8 cellular contexts compared by ENCODE assay signal in the genomic region with DNA sequence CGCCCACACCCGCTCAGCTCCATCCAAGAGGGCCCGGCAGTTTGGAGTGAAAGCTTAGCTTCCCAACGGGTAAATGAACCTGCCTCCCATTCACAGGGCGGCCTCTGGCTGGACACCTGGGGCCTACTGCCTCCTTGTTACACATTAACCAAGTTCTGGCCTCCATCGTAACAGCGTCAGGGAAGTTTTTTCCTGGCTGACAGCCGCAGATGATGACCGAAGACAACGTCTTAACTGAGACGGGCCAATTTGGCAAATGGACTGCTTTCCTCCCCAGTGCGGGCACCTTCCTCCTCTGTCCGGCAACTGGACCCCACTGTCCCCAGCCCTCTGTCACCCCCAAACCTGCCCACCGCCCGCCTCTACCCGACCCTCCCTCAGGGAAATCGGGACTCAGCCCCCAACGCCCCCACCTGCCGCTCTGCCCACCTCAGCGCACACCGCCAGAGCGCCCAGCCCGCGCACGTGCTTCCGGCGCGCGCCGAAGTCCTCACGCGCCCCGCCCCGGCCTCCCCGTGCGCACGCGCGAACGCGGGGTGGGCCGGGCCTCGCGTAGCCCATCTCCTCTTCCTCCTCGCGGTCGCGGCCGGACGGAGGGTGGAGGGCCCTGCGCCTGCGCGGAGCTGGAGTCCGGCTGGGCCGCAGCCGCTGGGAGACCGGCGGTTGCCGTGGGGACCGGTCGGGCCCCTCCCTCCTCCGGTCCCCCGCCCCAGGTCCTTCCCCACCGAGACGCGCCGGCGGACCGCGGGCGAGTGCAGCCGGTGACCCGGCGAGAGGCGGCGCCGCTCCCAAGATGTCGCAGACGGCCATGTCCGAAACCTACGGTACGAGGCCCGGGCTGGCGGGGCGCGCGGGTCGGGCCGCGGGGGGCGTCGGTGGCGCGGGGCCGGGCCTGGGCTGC. TPM values are rescaled to one million over a fixed set of nuclear protein-coding genes. Genes with fewer than 3 reads are reported as not detected.
DNase-seq lines count a peak whose midpoint lies in the region; ATAC-seq and TF ChIP-seq lines count a peak whose summit lies in the region.

A gene with protein sequence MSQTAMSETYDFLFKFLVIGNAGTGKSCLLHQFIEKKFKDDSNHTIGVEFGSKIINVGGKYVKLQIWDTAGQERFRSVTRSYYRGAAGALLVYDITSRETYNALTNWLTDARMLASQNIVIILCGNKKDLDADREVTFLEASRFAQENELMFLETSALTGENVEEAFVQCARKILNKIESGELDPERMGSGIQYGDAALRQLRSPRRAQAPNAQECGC (plus strand): TSS at position 565 of the 901 bp plus-strand sequence. CDS start 229 bp downstream, at position 794.

- WGBS in trophoblast cell (ENCODE audit: extremely low coverage, insufficient coverage, insufficient read length) = no CpG with 5 or more reads among the region's 95 CpGs

- peak within 1 kb of the TSS; percentile 85 for H4K8ac ChIP-seq in trophoblast cell (ENCODE audit: low read depth, low read length)

- no peaks in the 10 kb centered on the region for H3K36me3 ChIP-seq in trophoblast cell (ENCODE audit: control insufficient read depth in 1 of 2, insufficient read depth in 2 of 2, low read length in 2 of 2)
- no peaks in the 10 kb centered on the region for H3K36me3 ChIP-seq in tibial artery

- DNase-seq in ELR (ENCODE audit: low read depth) = peak; percentile 85
- DNase-seq in H4 (ENCODE audit: low spot score) = peak; percentile 68
- peak; percentile 85 for DNase-seq in M059J (ENCODE audit: low read depth)
- DNase-seq in SW 1271 (lab: John Stamatoyannopoulos, UW) = peak; percentile 19 to 53
- peak; percentile 83 for DNase-seq in activated naive CD8-positive, alpha-beta T cell treated with anti-CD3 and anti-CD28 coated beads, Interleukin-2, amount 50 U/mL, for 24 hours
- peak; percentile 91 for DNase-seq in Right ventricle myocardium superior
- peak; percentile 87 to 97 for DNase-seq in trophoblast cell
- DNase-seq in tibial artery = peak; percentile 69 to 88

- peak within 1 kb of the TSS; percentile 51 for H4K12ac ChIP-seq in trophoblast cell (ENCODE audit: low read depth, low read length)

- H3K27me3 ChIP-seq in trophoblast cell (ENCODE audit: insufficient read depth, low read length) = no peaks in the 10 kb centered on the region
- H3K27me3 ChIP-seq in tibial artery = no peaks in the 10 kb centered on the region

- H3K27me3 Mint-ChIP-seq in activated naive CD8-positive, alpha-beta T cell treated with anti-CD3 and anti-CD28 coated beads, Interleukin-2, amount 50 U/mL, for 24 hours = no peaks in the 10 kb centered on the region

- H3K27ac ChIP-seq in trophoblast cell (ENCODE audit: low read depth, low read length) (no peak within 1 kb of the TSS), tibial artery (peak within 1 kb of the TSS; percentile 74 to 83)

- no peak within 1 kb of the TSS for H3K23ac ChIP-seq in trophoblast cell (ENCODE audit: low read length)

- peak within 1 kb of the TSS; percentile 71 for H3K9ac ChIP-seq in trophoblast cell (ENCODE audit: low read length)

- H3K18ac ChIP-seq in trophoblast cell (ENCODE audit: low read length) = peak within 1 kb of the TSS; percentile 86

- H3K9me3 Mint-ChIP-seq in activated naive CD8-positive, alpha-beta T cell treated with anti-CD3 and anti-CD28 coated beads, Interleukin-2, amount 50 U/mL, for 24 hours = peaks cover 4% of the 10 kb centered on the region

- peak within 1 kb of the TSS; percentile 90 for H3K4me3 ChIP-seq in trophoblast cell (ENCODE audit: low read depth, low read length)
- H3K4me3 ChIP-seq in tibial artery = peak within 1 kb of the TSS; percentile 73 to 85

- peak within 1 kb of the TSS; percentile 74 for H2BK120ac ChIP-seq in trophoblast cell (ENCODE audit: insufficient read depth, low read length, poor library complexity)

- peak within 1 kb of the TSS; percentile 84 for H2AFZ ChIP-seq in trophoblast cell (ENCODE audit: insufficient read depth, low read length, poor library complexity)

- peak within 1 kb of the TSS; percentile 78 for H3K4me2 ChIP-seq in trophoblast cell (ENCODE audit: low read length)

- intact Hi-C loops in Right ventricle myocardium superior (cut with DNase I) (no loop called here), tibial artery (cut with DNase I; ENCODE audit: low total_unique reads) (loop anchor here (5.0 kb wide), 1 partner anchor 72 kb away; a partner anchor contains a TSS)

- no peak within 1 kb of the TSS for H2BK12ac ChIP-seq in trophoblast cell (ENCODE audit: low read length)

- peaks cover 35% of the 10 kb centered on the region for H3K4me1 Mint-ChIP-seq in activated naive CD8-positive, alpha-beta T cell treated with anti-CD3 and anti-CD28 coated beads, Interleukin-2, amount 50 U/mL, for 24 hours

- H3K9me3 ChIP-seq in trophoblast cell (ENCODE audit: insufficient read depth, low read depth, low read length) = peaks cover 4% of the 10 kb centered on the region
- no peaks in the 10 kb centered on the region for H3K9me3 ChIP-seq in tibial artery

- H3K4ac ChIP-seq in trophoblast cell (ENCODE audit: low read depth, low read length) = peak within 1 kb of the TSS; percentile 67

- H3K36me3 Mint-ChIP-seq in activated naive CD8-positive, alpha-beta T cell treated with anti-CD3 and anti-CD28 coated beads, Interleukin-2, amount 50 U/mL, for 24 hours (ENCODE audit: low read depth) = peaks cover 2% of the 10 kb centered on the region

- peak within 1 kb of the TSS; percentile 51 for H2BK5ac ChIP-seq in trophoblast cell (ENCODE audit: low read depth, low read length, poor library complexity)

- H3K14ac ChIP-seq in trophoblast cell (ENCODE audit: low read length) = peak within 1 kb of the TSS; percentile 63

- peaks cover 10% of the 10 kb centered on the region for H3K79me2 ChIP-seq in trophoblast cell (ENCODE audit: control insufficient read depth, insufficient read depth, low read length, poor library complexity)

- H3K27ac Mint-ChIP-seq in activated naive CD8-positive, alpha-beta T cell treated with anti-CD3 and anti-CD28 coated beads, Interleukin-2, amount 50 U/mL, for 24 hours = peak within 1 kb of the TSS; percentile 77

- H3K4me3 Mint-ChIP-seq in activated naive CD8-positive, alpha-beta T cell treated with anti-CD3 and anti-CD28 coated beads, Interleukin-2, amount 50 U/mL, for 24 hours = peak within 1 kb of the TSS; percentile 88

- H4K91ac ChIP-seq in trophoblast cell (ENCODE audit: low read depth, low read length) = peak within 1 kb of the TSS; percentile 91

- H3K4me1 ChIP-seq in trophoblast cell (ENCODE audit: control insufficient read depth in 1 of 2, insufficient read depth in 2 of 2, low read length in 2 of 2) = peaks cover 8 to 9% of the 10 kb centered on the region in 2 experiments
- peaks cover 0 to 48% (median 31%) of the 10 kb centered on the region in 4 donors for H3K4me1 ChIP-seq in tibial artery

- peak; percentile 90 for ATAC-seq in activated naive CD8-positive, alpha-beta T cell treated with anti-CD3 and anti-CD28 coated beads, Interleukin-2, amount 50 U/mL, for 24 hours
- ATAC-seq in Right ventricle myocardium superior (ENCODE audit: poor library complexity) = peak; percentile 95

- peak in 1 of 2 experiments; percentile 8 for TF ChIP-seq CTCF in tibial artery (IDR thresholded peaks at IDR 0.05)

- no peak within 1 kb of the TSS for H2AK5ac ChIP-seq in trophoblast cell (ENCODE audit: low read length)

- H3K79me1 ChIP-seq in trophoblast cell (ENCODE audit: low read length) = peaks cover 5% of the 10 kb centered on the region

RNA-seq across cellular contexts. Expression of the gene that starts here (rescaled TPM):
- total RNA-seq in H4 (2014; rRNA removed; shearing (Covaris generic)) = 11.1 and 14.0 TPM in 2 replicates
- total RNA-seq in M059J (2014; rRNA removed; shearing (Covaris generic)) = 8.0 and 18.5 TPM in 2 replicates
- total RNA-seq in Right ventricle myocardium superior = 103 TPM
- polyA plus RNA-seq in trophoblast cell (2013) = 22.0 and 24.9 TPM in 2 replicates

Comparison
In these comparisons a context has a peak if more than half of its experiments do, and no peak if none do; other contexts are left out.
1. DNase-seq: peak in every context shown above with its lines; median percentile 92 in trophoblast cell; 91 in Right ventricle myocardium superior; 85 in ELR; 85 in M059J; 83 in activated naive CD8-positive, alpha-beta T cell treated with anti-CD3 and anti-CD28 coated beads, Interleukin-2, amount 50 U/mL, for 24 hours; 78 in tibial artery; 68 in H4; 36 in SW 1271.